Comparison of ENCODE assay signal across 30 cellular contexts in genomic region chr6:138996524-138996923, GRCh38.
"Had no signal": no experiment of that assay in that cellular context is flagged by ENCODE, and none has a peak within 500 bp of the region (broad histone marks: within the 10 kb centered on the region; RNA-seq: fewer than 3 reads in every experiment).

No MANE protein-coding gene starts in this region.

- DNase-seq: activated CD4-positive, alpha-beta T cell treated with anti-CD3 and anti-CD28 coated beads for 48 hours; activated CD4-positive, alpha-beta T cell treated with anti-CD3 and anti-CD28 coated beads, Interleukin-2, amount 50 U/mL, for 48 hours; activated CD8-positive, alpha-beta memory T cell treated with anti-CD3 and anti-CD28 coated beads for 24 hours; activated effector memory CD4-positive, alpha-beta T cell treated with anti-CD3 and anti-CD28 coated beads, Interleukin-2, amount 50 U/mL, for 16 hours; activated naive CD4-positive, alpha-beta T cell treated with anti-CD3 and anti-CD28 coated beads for 36 hours; activated naive CD8-positive, alpha-beta T cell treated with anti-CD3 and anti-CD28 coated beads for 36 hours; activated T-cell treated with anti-CD3 and anti-CD28 coated beads, Interleukin-2, amount 50 U/mL, for 1 hour; brain microvascular endothelial cell; effector CD8-positive, alpha-beta T cell; erythroblast; foreskin melanocyte; heart right ventricle; mesendoderm; naive B cell; nephron progenitor cell; ovary; retina; stimulated activated CD4-positive, alpha-beta T cell treated with anti-CD3 and anti-CD28 coated beads, Interleukin-1b, Interleukin-23, amount 100 ng/mL, for 48 hours; stimulated activated CD4-positive, alpha-beta T cell treated with anti-CD3 and anti-CD28 coated beads, Interleukin-4, amount 100 ng/mL, for 4 hours; stimulated activated CD8-positive, alpha-beta memory T cell treated with anti-CD3 and anti-CD28 coated beads, Interleukin-4, amount 100 ng/mL, for 48 hours; stimulated activated naive CD8-positive, alpha-beta T cell treated with anti-CD3 and anti-CD28 coated beads, Interleukin-15, amount 100 ng/mL, for 72 hours; T-helper 17 cell; T1000; tibial artery; WERI-Rb-1 had no signal

- H3K9me3 ChIP-seq: heart right ventricle, neutrophil, ovary, tibial artery had no signal

- H3K27me3 ChIP-seq: brain microvascular endothelial cell, heart right ventricle, neutrophil, ovary, tibial artery had no signal

- H3K4me3 ChIP-seq: heart right ventricle, lung, ovary, smooth muscle cell, tibial artery had no signal

- H3K36me3 ChIP-seq: brain microvascular endothelial cell, heart right ventricle, neutrophil, ovary, tibial artery, WERI-Rb-1 had no signal

- H3K4me2 ChIP-seq: smooth muscle cell had no signal

- ATAC-seq: activated CD4-positive, CD25-positive, alpha-beta regulatory T cell treated with anti-CD3 and anti-CD28 coated beads, Interleukin-2, amount 50 U/mL, for 24 hours; heart right ventricle; stimulated activated memory B cell treated with anti-CD40 and anti-IgM and Interleukin-4, amounts not matched to agents 10 μg/mL and 1 μg/mL and 100 μg/mL, for 72 hours; stimulated activated naive CD8-positive, alpha-beta T cell treated with anti-CD3 and anti-CD28 coated beads, Interleukin-15, amount 100 ng/mL, for 72 hours; T-helper 17 cell had no signal

- H3K27ac ChIP-seq: brain microvascular endothelial cell, heart right ventricle, neutrophil, ovary, tibial artery, WERI-Rb-1 had no signal

- H3K4me1 ChIP-seq: heart right ventricle, tibial artery had no signal
